ENCODE assay signal across 5 cellular contexts in genomic region chr4:180951312-180951711, GRCh38.
"Had no signal": no experiment of that assay in that cellular context is flagged by ENCODE, and none has a peak within 500 bp of the region (broad histone marks: within the 10 kb centered on the region; RNA-seq: fewer than 3 reads in every experiment).

No MANE protein-coding gene starts in this region.

- H3K4me3 ChIP-seq: K562 had no signal

- DNase-seq: IMR-90, KBM-7, KG1 had no signal

- ATAC-seq: HepG2, K562 had no signal
